In genomic region chr16:50744911-50745310, GRCh38 we compare ENCODE assay signal across 1 cellular context.
TF ChIP-seq lines count a peak whose summit lies in the region.

No MANE protein-coding gene starts in this region.

TF ChIP-seq in GM12878, 131 proteins besides CTCF, POLR2A, EP300 and RAD21:
- no peak for TF ChIP-seq NFXL1 (IDR thresholded peaks at IDR 0.05; ENCODE audit: borderline replicate concordance)
- no peak for TF ChIP-seq JUND (IDR thresholded peaks at IDR 0.05; ENCODE audit: low read depth, low read length)
- TF ChIP-seq LARP7 (IDR thresholded peaks at IDR 0.05), result no peak
- peak; percentile 44; the same call in 1 of the 2 replicates for TF ChIP-seq HDGF (IDR thresholded peaks at IDR 0.05)
- no peak for TF ChIP-seq SMAD5 (IDR thresholded peaks at IDR 0.05; ENCODE audit: low read depth)
- TF ChIP-seq NFIC (IDR thresholded peaks at IDR 0.05; ENCODE audit: low read depth, low read length), result 0 out of 2 replicates have a peak, but pooled peaks have one; percentile 21
